In the genomic region with DNA sequence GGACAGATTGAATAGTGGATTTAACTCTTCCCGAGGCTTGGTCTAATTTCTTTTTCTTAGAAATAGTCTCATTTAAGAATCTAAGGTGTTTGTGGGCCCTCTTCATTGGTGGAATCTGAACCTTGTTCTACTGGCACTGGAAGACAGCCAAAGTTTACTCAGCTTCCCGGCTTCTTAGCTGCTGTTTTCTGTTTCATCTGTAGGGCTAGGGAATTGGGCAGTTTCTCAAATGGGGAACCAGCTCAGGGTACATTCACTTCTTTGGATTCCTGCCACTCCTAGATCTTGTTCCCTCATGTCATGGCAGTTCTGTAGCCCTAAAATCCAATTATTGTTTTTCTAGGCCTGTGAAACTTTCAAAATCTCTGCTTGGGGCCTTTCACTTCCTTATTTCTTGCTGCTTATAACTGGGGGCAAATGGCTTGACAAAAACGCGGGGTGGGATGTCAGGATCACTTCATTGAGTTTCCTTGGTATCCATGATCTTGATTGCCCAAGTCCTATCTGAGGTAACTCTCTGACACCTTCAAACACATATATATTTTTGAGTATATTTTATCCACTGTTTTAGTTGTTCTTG, we compare ENCODE assay signal across 25 cellular contexts.
A peak's percentile ranks its signal among the peaks of the same experiment; 100 is the strongest.
DNase-seq lines count a peak whose midpoint lies in the region; ATAC-seq and TF ChIP-seq lines count a peak whose summit lies in the region.
"Had no signal": no experiment of that assay in that cellular context is flagged by ENCODE, and none has a peak within 500 bp of the region (broad histone marks: within the 10 kb centered on the region; RNA-seq: fewer than 3 reads in every experiment).

No MANE protein-coding gene starts in this region.

- in situ Hi-C loops in KBM-7 (cut with MboI; ENCODE audit: low pct_unique_long_range_greater_than_20kb, low sequenced_read_pairs) = no loop called here

- DNase-seq in Ammon's horn (ENCODE audit: low spot score) (peak; percentile 23), KBM-7 (peak; percentile 19), body of pancreas (peak in 3 of 4 donors; percentile 14 to 51 (median 18)), right lobe of liver (peak in 1 of 3 donors; percentile 56), spleen (no peak), NCI-H1105 treated with DMSO at 0.1 percent for 48 hours (lab: John Stamatoyannopoulos, UW) (no peak), sigmoid colon (no peak)
- DNase-seq in activated CD8-positive, alpha-beta memory T cell treated with anti-CD3 and anti-CD28 coated beads, Interleukin-2, amount 10 ng/mL, durations not matched to agents 7 days and 5 days = no peak
- DNase-seq: activated CD4-positive, alpha-beta T cell treated with anti-CD3 and anti-CD28 coated beads for 48 hours; activated naive CD4-positive, alpha-beta T cell treated with anti-CD3 and anti-CD28 coated beads, Interleukin-2, amount 50 U/mL, for 16 hours; cerebellar nuclear complex; COR-L47; foreskin melanocyte; kidney; naive B cell; NCI-H187 treated with DMSO at 0.1 percent for 48 hours; NCI-H2227 treated with DMSO at 0.1 percent for 48 hours; NCI-H748 treated with DMSO at 0.1 percent for 48 hours; OCI-M1; SHP77 treated with DMSO at 0.1 percent for 48 hours; T-helper 1 cell had no signal

- H3K9me3 ChIP-seq in body of pancreas (no peaks in the 10 kb centered on the region), right lobe of liver (no peaks in the 10 kb centered on the region), spleen (peaks cover 0 to 2% (median 0%) of the 10 kb centered on the region in 8 donors), sigmoid colon (no peaks in the 10 kb centered on the region)
- H3K9me3 ChIP-seq: BLaER1 had no signal

- TF ChIP-seq EP300 in sigmoid colon (IDR thresholded peaks at IDR 0.05) = no peak

- H3K4me1 ChIP-seq in body of pancreas (peaks cover 6% of the 10 kb centered on the region), right lobe of liver (no peaks in the 10 kb centered on the region), spleen (no peaks in the 10 kb centered on the region), sigmoid colon (no peaks in the 10 kb centered on the region)
- H3K4me1 ChIP-seq: BLaER1 had no signal

- TF ChIP-seq CTCF in body of pancreas (IDR thresholded peaks at IDR 0.05) (peak in 1 of 7 experiments; percentile 18), right lobe of liver (IDR thresholded peaks at IDR 0.05) (peak in 1 of 4 donors; percentile 10), spleen (IDR thresholded peaks at IDR 0.05 in 8 of 11, conservative IDR thresholded peaks at IDR 0.05 in 3 of 11) (no peak), sigmoid colon (IDR thresholded peaks at IDR 0.05) (no peak)

- H3K27ac Mint-ChIP-seq in activated CD8-positive, alpha-beta memory T cell treated with anti-CD3 and anti-CD28 coated beads, Interleukin-2, amount 10 ng/mL, durations not matched to agents 7 days and 5 days = no peak overlapping the region
- H3K27ac Mint-ChIP-seq: activated T-helper 1 cell treated with anti-CD3 and anti-CD28 coated beads, Interleukin-12 subunit alpha, Interleukin-12 subunit beta, Interleukin-2, Interleukin-4 antibody, amounts not matched to agents 30 ng/mL and 10 ng/mL and 1 ng/mL, durations not matched to agents 14 hours and 24 hours and 36 hours; memory B cell; naive B cell had no signal

- 54 to 62% methylated on average over 4 of the region's 4 CpGs for WGBS in body of pancreas, 2 donors
- 46% methylated on average over 4 of the region's 4 CpGs for WGBS in right lobe of liver (ENCODE audit: insufficient coverage, low coverage, low lambda C conversion rate, missing lambda C conversion rate)
- 79 to 95% (median 89%) methylated on average over 4 of the region's 4 CpGs for WGBS in spleen, 5 donors
- 28 to 71% methylated on average over 4 of the region's 4 CpGs for WGBS in sigmoid colon, 2 donors

- no peak overlapping the region for H3K4me3 Mint-ChIP-seq in activated CD8-positive, alpha-beta memory T cell treated with anti-CD3 and anti-CD28 coated beads, Interleukin-2, amount 10 ng/mL, durations not matched to agents 7 days and 5 days
- H3K4me3 Mint-ChIP-seq: activated T-helper 1 cell treated with anti-CD3 and anti-CD28 coated beads, Interleukin-12 subunit alpha, Interleukin-12 subunit beta, Interleukin-2, Interleukin-4 antibody, amounts not matched to agents 30 ng/mL and 10 ng/mL and 1 ng/mL, durations not matched to agents 14 hours and 24 hours and 36 hours; memory B cell; naive B cell had no signal

- no peak for TF ChIP-seq POLR2A in body of pancreas (IDR thresholded peaks at IDR 0.05)
- no peak for TF ChIP-seq POLR2A in right lobe of liver (IDR thresholded peaks at IDR 0.05)
- no peak for TF ChIP-seq POLR2A in spleen (IDR thresholded peaks at IDR 0.05)
- TF ChIP-seq POLR2A in sigmoid colon (IDR thresholded peaks at IDR 0.05) = no peak

- ATAC-seq in body of pancreas (no peak), right lobe of liver (peak; percentile 83 to 97 (median 92))
- ATAC-seq in activated CD8-positive, alpha-beta memory T cell treated with anti-CD3 and anti-CD28 coated beads, Interleukin-2, amount 10 ng/mL, durations not matched to agents 7 days and 5 days = no peak
- ATAC-seq: K562 had no signal

- H3K36me3 Mint-ChIP-seq in activated CD8-positive, alpha-beta memory T cell treated with anti-CD3 and anti-CD28 coated beads, Interleukin-2, amount 10 ng/mL, durations not matched to agents 7 days and 5 days = no peaks in the 10 kb centered on the region
- H3K36me3 Mint-ChIP-seq: memory B cell, naive B cell had no signal

- H3K9me3 Mint-ChIP-seq in activated CD8-positive, alpha-beta memory T cell treated with anti-CD3 and anti-CD28 coated beads, Interleukin-2, amount 10 ng/mL, durations not matched to agents 7 days and 5 days (ENCODE audit: low read depth) = no peaks in the 10 kb centered on the region
- H3K9me3 Mint-ChIP-seq: activated T-helper 1 cell treated with anti-CD3 and anti-CD28 coated beads, Interleukin-12 subunit alpha, Interleukin-12 subunit beta, Interleukin-2, Interleukin-4 antibody, amounts not matched to agents 30 ng/mL and 10 ng/mL and 1 ng/mL, durations not matched to agents 14 hours and 24 hours and 36 hours; memory B cell had no signal

- H3K27me3 ChIP-seq in body of pancreas (no peaks in the 10 kb centered on the region), right lobe of liver (no peaks in the 10 kb centered on the region), spleen (replicated peaks in 1 of 7) (no peaks in the 10 kb centered on the region), sigmoid colon (no peaks in the 10 kb centered on the region)
- H3K27me3 ChIP-seq: BLaER1 had no signal

- no peaks in the 10 kb centered on the region for H3K4me1 Mint-ChIP-seq in activated CD8-positive, alpha-beta memory T cell treated with anti-CD3 and anti-CD28 coated beads, Interleukin-2, amount 10 ng/mL, durations not matched to agents 7 days and 5 days
- H3K4me1 Mint-ChIP-seq: memory B cell, naive B cell had no signal

- H3K36me3 ChIP-seq in body of pancreas (replicated peaks in 1 of 2; ENCODE audit: insufficient read depth in 1 of 2, low read depth in 2 of 2) = no peaks in the 10 kb centered on the region
- H3K36me3 ChIP-seq in right lobe of liver = no peaks in the 10 kb centered on the region
- H3K36me3 ChIP-seq in spleen = no peaks in the 10 kb centered on the region
- H3K36me3 ChIP-seq in sigmoid colon = no peaks in the 10 kb centered on the region
- H3K36me3 ChIP-seq: BLaER1 had no signal

- CTCF ChIA-PET in activated CD8-positive, alpha-beta memory T cell treated with anti-CD3 and anti-CD28 coated beads, Interleukin-2, amount 10 ng/mL, durations not matched to agents 7 days and 5 days (lab: Charles Lee) = no interaction called here

- no peaks in the 10 kb centered on the region for H3K27me3 Mint-ChIP-seq in activated CD8-positive, alpha-beta memory T cell treated with anti-CD3 and anti-CD28 coated beads, Interleukin-2, amount 10 ng/mL, durations not matched to agents 7 days and 5 days
- H3K27me3 Mint-ChIP-seq: memory B cell, naive B cell had no signal

- H3K4me3 ChIP-seq in body of pancreas (no peak overlapping the region), right lobe of liver (no peak overlapping the region), spleen (no peak overlapping the region), sigmoid colon (no peak overlapping the region)
- H3K4me3 ChIP-seq: BLaER1, K562 had no signal

- no peak overlapping the region for H3K27ac ChIP-seq in body of pancreas
- H3K27ac ChIP-seq in right lobe of liver = no peak overlapping the region
- H3K27ac ChIP-seq in spleen = no peak overlapping the region
- H3K27ac ChIP-seq in sigmoid colon = no peak overlapping the region
- H3K27ac ChIP-seq: BLaER1 had no signal

- intact Hi-C loops in body of pancreas (cut with DNase I) (no loop called here), right lobe of liver (cut with DNase I) (no loop called here), spleen (cut with DNase I; ENCODE audit: low total_unique reads) (no loop called here), sigmoid colon (cut with DNase I) (no loop called here)

Comparison
In these comparisons a context has a peak if more than half of its experiments do, and no peak if none do; other contexts are left out.
1. DNase-seq: peak in Ammon's horn (single experiment), KBM-7 (single experiment) and body of pancreas (3 of 4); none in spleen (single experiment), NCI-H1105 treated with DMSO at 0.1 percent for 48 hours (single experiment), sigmoid colon (single experiment) and activated CD8-positive, alpha-beta memory T cell treated with anti-CD3 and anti-CD28 coated beads, Interleukin-2, amount 10 ng/mL, durations not matched to agents 7 days and 5 days (single experiment).
2. ATAC-seq: peak in right lobe of liver (4 of 4); none in body of pancreas (single experiment) and activated CD8-positive, alpha-beta memory T cell treated with anti-CD3 and anti-CD28 coated beads, Interleukin-2, amount 10 ng/mL, durations not matched to agents 7 days and 5 days (single experiment).